Comparison of ENCODE assay signal across 8 cellular contexts in the genomic region with DNA sequence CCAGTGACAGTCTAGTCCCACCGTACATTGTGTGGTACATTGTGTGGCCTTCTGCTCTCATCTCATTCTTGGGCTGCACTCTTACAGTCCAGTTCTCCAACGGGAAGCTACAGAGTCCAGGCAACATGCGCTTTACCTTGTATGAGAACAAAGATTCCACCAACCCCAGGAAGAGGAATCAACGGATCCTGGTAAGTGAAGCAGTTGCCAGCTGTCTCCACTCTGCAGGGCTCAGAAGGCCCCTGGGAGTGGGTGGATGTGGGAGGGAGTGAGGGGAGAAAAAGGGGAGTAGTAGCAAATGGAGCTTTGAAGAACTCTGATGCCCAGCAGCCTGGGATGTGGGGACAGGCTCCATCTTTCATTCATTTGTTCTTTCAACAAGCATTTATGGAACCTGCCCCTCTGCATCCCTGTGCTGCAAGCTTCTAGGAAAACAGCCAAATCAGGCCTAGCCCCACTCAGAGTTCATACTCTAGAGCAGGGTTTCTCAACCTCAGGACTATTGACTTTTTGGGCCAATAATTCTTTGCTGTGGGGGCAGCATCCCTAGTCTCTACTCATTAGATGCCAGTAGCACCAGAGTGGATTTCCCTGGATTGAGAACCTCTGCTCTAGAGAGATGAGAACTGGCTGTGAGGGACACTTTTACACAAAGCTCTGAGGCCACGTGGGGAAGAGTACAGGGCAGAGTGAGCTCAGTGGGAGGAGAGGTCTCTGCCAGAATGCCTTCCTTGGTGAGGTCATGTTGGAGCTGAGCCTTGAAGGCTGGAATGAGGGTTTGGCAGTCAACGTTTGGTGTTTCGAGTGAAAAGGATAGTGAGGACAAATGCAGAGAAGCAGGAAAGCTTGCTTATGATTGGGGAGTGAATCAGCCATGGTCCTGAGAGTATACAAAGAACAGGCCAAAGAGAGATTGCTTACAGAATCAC. TPM values are rescaled to one million over a fixed set of nuclear protein-coding genes. Genes with fewer than 3 reads are reported as not detected.
DNase-seq lines count a peak whose midpoint lies in the region; ATAC-seq and TF ChIP-seq lines count a peak whose summit lies in the region.

No MANE protein-coding gene starts in this region.

- peaks cover 19% of the 10 kb centered on the region for H3K36me3 Mint-ChIP-seq in endodermal cell (ENCODE audit: low read depth)

- intact Hi-C loops in mucosa of descending colon (cut with DNase I, micrococcal nuclease) = no loop called here
- intact Hi-C loops in aorta (cut with DNase I) = loop anchor here (2.0 to 10.0 kb wide), 4 partner anchors 90 to 908 kb away; partner anchors contain the start of genes ALDH1B1 (in 1 of the 2), DCAF10 (in 1 of the 2), FBXO10 (in 1 of the 2) and TOMM5 (in 1 of the 2)

- no peaks in the 10 kb centered on the region for H3K9me3 ChIP-seq in SJSA1 (replicated peaks)
- no peaks in the 10 kb centered on the region for H3K9me3 ChIP-seq in endodermal cell (ENCODE audit: control insufficient read depth, low read length)
- no peaks in the 10 kb centered on the region for H3K9me3 ChIP-seq in mucosa of descending colon
- H3K9me3 ChIP-seq in aorta (ENCODE audit: control insufficient read depth, low read length) = no peaks in the 10 kb centered on the region

- H3K4me1 ChIP-seq in SJSA1 (replicated peaks) = peaks cover 11% of the 10 kb centered on the region
- peaks cover 5% of the 10 kb centered on the region for H3K4me1 ChIP-seq in endodermal cell (ENCODE audit: control insufficient read depth, insufficient read depth, low read length)
- H3K4me1 ChIP-seq in mucosa of descending colon (ENCODE audit: low read depth) = peaks cover 20% of the 10 kb centered on the region
- peaks cover 0 to 6% of the 10 kb centered on the region in 2 donors for H3K4me1 ChIP-seq in aorta (ENCODE audit: control insufficient read depth in 1 of 2, insufficient read depth in 2 of 2, low read length in 2 of 2)

- H3K4me3 ChIP-seq in SJSA1 (peak overlapping the region; percentile 52), endodermal cell (ENCODE audit: low read length) (peak overlapping the region; percentile 85), mucosa of descending colon (peak overlapping the region; percentile 43), aorta (ENCODE audit: low read length in 2 of 2) (no peak overlapping the region)

- H3K36me3 ChIP-seq in SJSA1 (no peaks in the 10 kb centered on the region; the same call in 1 of the 2 replicates), endodermal cell (ENCODE audit: control insufficient read depth, insufficient read depth, low read length) (peaks cover 29% of the 10 kb centered on the region), mucosa of descending colon (ENCODE audit: low read depth) (no peaks in the 10 kb centered on the region), aorta (ENCODE audit: control insufficient read depth in 1 of 2, insufficient read depth in 2 of 2, low read length in 1 of 2) (no peaks in the 10 kb centered on the region)

- WGBS in endodermal cell (ENCODE audit: insufficient coverage in 1 of 2, insufficient read length in 1 of 2), 2 experiments = 48 to 58% methylated on average over 5 to 7 of the region's 7 CpGs
- 7 to 8% methylated on average over 7 of the region's 7 CpGs for WGBS in aorta, 2 donors

- peaks cover 2% of the 10 kb centered on the region for H3K27me3 Mint-ChIP-seq in endodermal cell (ENCODE audit: insufficient read depth)

- H3K4me1 Mint-ChIP-seq in endodermal cell = peaks cover 21% of the 10 kb centered on the region

- DNase-seq in NCI-H82 (lab: John Stamatoyannopoulos, UW) (peak; percentile 38), NCI-H82 treated with DMSO at 0.1 percent for 48 hours (lab: John Stamatoyannopoulos, UW; ENCODE audit: unreplicated experiment) (no peak), SJSA1 (ENCODE audit: low read depth in 1 of 2, low spot score in 2 of 2) (peak; percentile 14 to 45), endodermal cell (no peak), mucosa of descending colon (no peak), aorta (peak in 1 of 2 donors; percentile 82), GM10266 (ENCODE audit: extremely low spot score) (no peak), NCI-H2081 treated with DMSO at 0.1 percent for 48 hours (lab: John Stamatoyannopoulos, UW) (no peak)

- peak overlapping the region; percentile 77 for H3K27ac Mint-ChIP-seq in endodermal cell

- H3K27me3 ChIP-seq in SJSA1 (replicated peaks) (no peaks in the 10 kb centered on the region), endodermal cell (ENCODE audit: control insufficient read depth, insufficient read depth, low read length, poor library complexity, severe bottlenecking) (no peaks in the 10 kb centered on the region), aorta (ENCODE audit: control insufficient read depth in 1 of 2, insufficient read depth in 2 of 2, low read length in 1 of 2) (no peaks in the 10 kb centered on the region)

- TF ChIP-seq CTCF in endodermal cell (conservative IDR thresholded peaks at IDR 0.05) (no peak), mucosa of descending colon (IDR thresholded peaks at IDR 0.05) (no peak), GM10266 (IDR thresholded peaks at IDR 0.05; ENCODE audit: control insufficient read depth, insufficient read depth, low read depth, missing control alignments) (no peak)

- H3K9ac ChIP-seq in endodermal cell (ENCODE audit: extremely low read depth, low read length, poor library complexity, severe bottlenecking) = peak overlapping the region; percentile 45

- no peaks in the 10 kb centered on the region for H3K9me3 Mint-ChIP-seq in endodermal cell

- ATAC-seq in mucosa of descending colon = peak; percentile 10
- peak; percentile 84 for ATAC-seq in aorta (ENCODE audit: low FRiP score)

- H3K4me3 Mint-ChIP-seq in endodermal cell = peak overlapping the region; percentile 89

- H3K27ac ChIP-seq in SJSA1 = no peak overlapping the region
- no peak overlapping the region for H3K27ac ChIP-seq in endodermal cell (ENCODE audit: low read depth, low read length)
- H3K27ac ChIP-seq in aorta (ENCODE audit: low read depth in 1 of 2, low read length in 2 of 2) = peak overlapping the region; percentile 87 to 93

RNA-seq across cellular contexts. Expression of gene POLR1E, which starts 1.1 kb away (rescaled TPM):
- total RNA-seq in SJSA1 (2014; rRNA removed; shearing (Covaris generic)) = 21.4 TPM in 2 replicates
- total RNA-seq in endodermal cell (10 to 100 TPM; 23.5 to 25.2 TPM), mucosa of descending colon (10 to 100 TPM; 10.5 to 21.2 (median 11.2) TPM), aorta (10 to 100 TPM; 16.7 to 23.8 TPM)
- 22.3 TPM for polyA plus RNA-seq in endodermal cell (2013, experiment 1 of 2)
- 21.5 TPM for polyA plus RNA-seq in endodermal cell (2013, experiment 2 of 2)
- polyA plus RNA-seq in aorta = 10 to 100 TPM; 15.1 to 25.7 TPM

RNA-seq across cellular contexts. Expression of gene ZBTB5, which starts 21.6 kb away (rescaled TPM):
- 12.8 and 13.7 TPM in 2 replicates for total RNA-seq in SJSA1 (2014; rRNA removed; shearing (Covaris generic))
- total RNA-seq in endodermal cell (10 to 100 TPM; 12.5 to 19.4 TPM), mucosa of descending colon (10 to 100 TPM in 1 of 3 donors, 1 to 10 TPM in 2; 7.8 to 11.9 (median 9.5) TPM), aorta (10 to 100 TPM; 10.7 to 11.4 TPM)
- polyA plus RNA-seq in endodermal cell (2013, experiment 1 of 2) = 26.2 TPM
- polyA plus RNA-seq in endodermal cell (2013, experiment 2 of 2) = 25.8 TPM
- 1 to 10 TPM; 2.4 to 8.0 TPM for polyA plus RNA-seq in aorta

Comparison
In these comparisons a context has a peak if more than half of its experiments do, and no peak if none do; other contexts are left out.
1. DNase-seq: peak in NCI-H82 (single experiment) and SJSA1 (2 of 2); none in NCI-H82 treated with DMSO at 0.1 percent for 48 hours (single experiment), endodermal cell (single experiment), mucosa of descending colon (0 of 3), GM10266 (single experiment) and NCI-H2081 treated with DMSO at 0.1 percent for 48 hours (single experiment).
2. H3K27ac ChIP-seq: peak in aorta (2 of 2); none in SJSA1 (single experiment) and endodermal cell (single experiment).
3. H3K4me3 ChIP-seq: peak in SJSA1 (single experiment), endodermal cell (single experiment) and mucosa of descending colon (single experiment); none in aorta (0 of 2).
4. intact Hi-C loops: an anchor here in aorta (2.0 to 10.0 kb wide); none called in mucosa of descending colon.